ENCODE assay signal across 1 cellular context in genomic region chr11:102986815-102987214, GRCh38.
A peak's percentile ranks its signal among the peaks of the same experiment; 100 is the strongest.
TF ChIP-seq lines count a peak whose summit lies in the region.

No MANE protein-coding gene starts in this region.

TF ChIP-seq in GM12878, 131 proteins besides CTCF, POLR2A, EP300 and RAD21 (continued from another document):
- TF ChIP-seq PBX3 (IDR thresholded peaks at IDR 0.05; ENCODE audit: insufficient replicate concordance, low read depth, low read length): no peak
- TF ChIP-seq ATF7 (IDR thresholded peaks at IDR 0.05; ENCODE audit: low read depth): peak; percentile 59; the same call in 1 of the 2 replicates
- peak; percentile 47; the same call in 1 of the 2 replicates for TF ChIP-seq JUNB (IDR thresholded peaks at IDR 0.05)
- TF ChIP-seq RELB (IDR thresholded peaks at IDR 0.05; ENCODE audit: low read depth): no peak
